ENCODE assay signal across 8 cellular contexts in the genomic region with DNA sequence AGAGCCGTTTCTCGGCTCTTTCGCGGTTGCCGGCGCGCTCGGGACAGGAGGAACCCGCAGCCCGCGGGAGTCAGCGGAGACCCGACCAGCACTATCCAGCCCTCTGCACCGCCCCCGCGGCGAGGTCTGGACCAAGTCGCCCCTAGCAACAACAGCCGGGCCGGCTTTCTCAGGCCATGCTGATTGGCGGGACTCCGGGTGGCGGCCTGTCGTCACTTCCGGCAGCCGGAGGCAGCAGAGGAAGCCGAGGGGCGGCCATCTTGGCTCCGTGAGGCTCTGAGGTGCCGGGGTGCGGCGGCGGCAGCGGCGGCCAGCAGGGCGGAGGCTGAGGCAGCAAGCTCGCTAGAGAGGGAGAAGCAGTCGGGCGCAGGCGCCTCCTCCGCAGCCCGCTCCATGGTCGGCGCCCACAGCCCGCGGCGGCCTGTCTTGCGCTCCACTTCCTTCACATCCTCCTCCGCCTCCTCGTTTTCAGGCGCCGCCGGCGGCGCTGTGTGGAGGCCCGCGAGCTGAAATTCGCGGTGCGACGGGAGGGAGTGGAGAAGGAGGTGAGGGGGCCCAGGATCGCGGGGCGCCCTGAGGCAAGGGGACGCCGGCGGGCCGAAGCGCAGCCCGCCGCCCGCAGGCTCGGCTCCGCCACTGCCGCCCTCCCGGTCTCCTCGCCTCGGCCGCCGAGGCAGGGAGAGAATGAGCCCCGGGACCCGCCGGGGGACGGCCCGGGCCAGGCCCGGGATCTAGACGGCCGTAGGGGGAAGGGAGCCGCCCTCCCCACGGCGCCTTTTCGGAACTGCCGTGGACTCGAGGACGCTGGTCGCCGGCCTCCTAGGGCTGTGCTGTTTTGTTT. TPM values are rescaled to one million over a fixed set of nuclear protein-coding genes. Genes with fewer than 3 reads are reported as not detected.
DNase-seq lines count a peak whose midpoint lies in the region; TF ChIP-seq lines count a peak whose summit lies in the region.

A gene (plus strand): TSS at position 263 of the 841 bp plus-strand sequence. CDS start 615 bp downstream, outside the sequence.

- peaks cover 69% of the 10 kb centered on the region for H3K79me2 ChIP-seq in GM23248 (ENCODE audit: insufficient read depth)

- peak within 1 kb of the TSS; percentile 90 for H3K4me2 ChIP-seq in GM23248 (ENCODE audit: unreplicated experiment)

- H3K36me3 ChIP-seq in GM23248 (ENCODE audit: low read depth) (no peaks in the 10 kb centered on the region), esophagus squamous epithelium (no peaks in the 10 kb centered on the region)

- WGBS in GM23248 (ENCODE audit: low coverage in 1 of 2, low lambda C conversion rate in 2 of 2, missing lambda C conversion rate in 2 of 2), 2 experiments, result 0 to 2% methylated on average over 69 to 80 of the region's 97 CpGs
- 0% methylated on average over 2 to 17 of the region's 97 CpGs for WGBS in esophagus squamous epithelium, 2 donors

- H4K20me1 ChIP-seq in GM23248 (ENCODE audit: insufficient read depth), result peaks cover 23% of the 10 kb centered on the region; the same call in 1 of the 2 replicates

- H3K27me3 ChIP-seq in GM23248 (replicated peaks; ENCODE audit: insufficient read depth) (no peaks in the 10 kb centered on the region), esophagus squamous epithelium (no peaks in the 10 kb centered on the region)

- peak in 3 of 6 experiments; percentile 9 to 41 (median 23) for TF ChIP-seq CTCF in esophagus squamous epithelium (IDR thresholded peaks at IDR 0.05)

- H2AFZ ChIP-seq in GM23248, result peak within 1 kb of the TSS; percentile 88

- TF ChIP-seq POLR2A in esophagus squamous epithelium (IDR thresholded peaks at IDR 0.05), result peak in 3 of 4 donors; percentile 83 to 95 (median 86)

- H3F3A ChIP-seq in GM23248 (ENCODE audit: insufficient read depth), result peaks cover 34% of the 10 kb centered on the region

- peak within 1 kb of the TSS; percentile 95 for H3K9ac ChIP-seq in GM23248

- H3K9me3 ChIP-seq in GM23248 (ENCODE audit: low read depth) (no peaks in the 10 kb centered on the region), esophagus squamous epithelium (no peaks in the 10 kb centered on the region)

- H3K27ac ChIP-seq in GM23248 (peak within 1 kb of the TSS; percentile 89), esophagus squamous epithelium (peak within 1 kb of the TSS; percentile 97 to 99 (median 98))

- peak; percentile 99 for DNase-seq in Daoy (ENCODE audit: low read depth)
- DNase-seq in GM23248, result peak; percentile 100
- DNase-seq in Kasumi-1 (lab: John Stamatoyannopoulos, UW), result peak; percentile 92 to 93
- DNase-seq in RKO (ENCODE audit: low spot score), result peak; percentile 96
- DNase-seq in activated T-helper 1 cell treated with Interleukin-2 at 50 U/mL for 16 hours (ENCODE audit: low read depth), result peak; percentile 95
- peak; percentile 91 for DNase-seq in esophagus squamous epithelium (lab: John Stamatoyannopoulos, UW)
- peak; percentile 98 for DNase-seq in myocyte (ENCODE audit: low read depth)
- DNase-seq in stimulated activated CD8-positive, alpha-beta memory T cell treated with anti-CD3 and anti-CD28 coated beads, Interleukin-7, amount 100 ng/mL, for 48 hours (ENCODE audit: extremely low read depth in 1 of 2, low read depth in 1 of 2), result peak; percentile 95 to 96

- H3K4me3 ChIP-seq in GM23248 (peak within 1 kb of the TSS; percentile 83), esophagus squamous epithelium (peak within 1 kb of the TSS; percentile 67 to 93 (median 82))

- intact Hi-C loops in esophagus squamous epithelium (cut with DNase I), result loop anchor here (10.0 kb wide), 1 partner anchor 51 kb away; a partner anchor contains a TSS

- H3K4me1 ChIP-seq in GM23248 (ENCODE audit: insufficient read depth), result peaks cover 18% of the 10 kb centered on the region
- H3K4me1 ChIP-seq in esophagus squamous epithelium, result peaks cover 16 to 40% (median 26%) of the 10 kb centered on the region in 3 donors

- in situ Hi-C loops in GM23248 (cut with MboI), result no loop called here

- H3K9me2 ChIP-seq in GM23248 (ENCODE audit: insufficient read depth), result no peaks in the 10 kb centered on the region

RNA-seq across cellular contexts. Expression of the gene that starts here (rescaled TPM):
- 61.6 and 64.8 TPM in 2 replicates for total RNA-seq in Daoy (2014; rRNA removed; shearing (Covaris generic))
- total RNA-seq in GM23248 (2014; rRNA removed; shearing (Covaris generic)), result 80.6 and 107 TPM in 2 replicates
- 32.3 and 32.9 TPM in 2 replicates for polyA plus RNA-seq in GM23248 (2016; fragmentation: Nextera tagmentation; extraction: Ambion mirVana)
- total RNA-seq in esophagus squamous epithelium (100 to 1,000 TPM in 1 of 4 donors, 10 to 100 TPM in 3; 44.4 to 112 (median 67.5) TPM), myocyte (82.0 and 87.4 TPM in 2 replicates)
- 55.8 TPM for polyA plus RNA-seq in myocyte (2012)

Comparison
In these comparisons a context has a peak if more than half of its experiments do, and no peak if none do; other contexts are left out.
1. Peak in every context shown above with its lines: DNase-seq, H3K4me3 ChIP-seq and H3K27ac ChIP-seq.